8 cellular contexts compared by ENCODE assay signal in genomic region chr17:37405955-37406634, GRCh38. TPM values are rescaled to one million over a fixed set of nuclear protein-coding genes. Genes with fewer than 3 reads are reported as not detected.
DNase-seq lines count a peak whose midpoint lies in the region; ATAC-seq, FAIRE-seq and TF ChIP-seq lines count a peak whose summit lies in the region.

No MANE protein-coding gene starts in this region.

- no peaks in the 10 kb centered on the region for H3K27me3 Mint-ChIP-seq in CD14-positive monocyte (ENCODE audit: low read depth in 3 of 3)

- TF ChIP-seq CTCF in CD14-positive monocyte (IDR thresholded peaks at IDR 0.05) (no peak), brain microvascular endothelial cell (IDR thresholded peaks at IDR 0.05; ENCODE audit: low read depth, low read length, missing control alignments) (no peak), lung (IDR thresholded peaks at IDR 0.05; ENCODE audit: control extremely low read depth, extremely low read depth) (no peak), vagina (IDR thresholded peaks at IDR 0.05) (no peak)

- H3K4me1 Mint-ChIP-seq in CD14-positive monocyte, result peaks cover 29% of the 10 kb centered on the region

- H3K36me3 Mint-ChIP-seq in CD14-positive monocyte, result peaks cover 2 to 8% of the 10 kb centered on the region in 2 donors

- DNase-seq in CD14-positive monocyte (ENCODE audit: low spot score) (no peak), brain microvascular endothelial cell (no peak), lung (ENCODE audit: low spot score) (no peak), vagina (ENCODE audit: extremely low spot score in 2 of 2) (no peak), kidney glomerular epithelial cell (lab: John Stamatoyannopoulos, UW) (no peak), RCC 7860 (ENCODE audit: low spot score) (no peak)

- H3K36me3 ChIP-seq in KOPT-K1 (ENCODE audit: insufficient read depth, low read length) (peaks cover 17% of the 10 kb centered on the region), brain microvascular endothelial cell (replicated peaks) (no peaks in the 10 kb centered on the region), lung (ENCODE audit: control insufficient read depth in 2 of 2, insufficient read depth in 2 of 2, low read length in 2 of 2) (peaks cover 0 to 1% of the 10 kb centered on the region in 2 donors), vagina (no peaks in the 10 kb centered on the region)

- H3K27ac ChIP-seq in KOPT-K1 (ENCODE audit: low read depth, low read length, poor library complexity, severe bottlenecking) (peak overlapping the region; percentile 96), brain microvascular endothelial cell (peak overlapping the region; percentile 82), lung (ENCODE audit: low read depth in 1 of 2, low read length in 1 of 2) (peak overlapping the region; percentile 93 to 97), vagina (peak overlapping the region; percentile 79)

- WGBS in lung, 2 donors, result 1% methylated on average over 21 of the region's 21 CpGs

- intact Hi-C loops in CD14-positive monocyte (cut with micrococcal nuclease), result loop anchor here in 1 of 2 donors (5.0 kb wide), 1 partner anchor 49 kb away; no protein-coding TSS in a partner anchor
- intact Hi-C loops in vagina (cut with DNase I), result no loop called here

- H3K4me1 ChIP-seq in lung (ENCODE audit: control insufficient read depth in 2 of 2, insufficient read depth in 2 of 2, low read length in 2 of 2) (peaks cover 3 to 7% of the 10 kb centered on the region in 2 donors), vagina (peaks cover 30% of the 10 kb centered on the region)

- peak; percentile 22 for ATAC-seq in GM19463 (IDR thresholded peaks at IDR 0.05; ENCODE audit: unreplicated experiment)
- ATAC-seq in lung (ENCODE audit: insufficient read depth, low FRiP score), result peak; percentile 20

- H3K27ac Mint-ChIP-seq in CD14-positive monocyte, result peak overlapping the region; percentile 82 to 96 (median 91)

- no peaks in the 10 kb centered on the region for H3K9me3 ChIP-seq in KOPT-K1 (ENCODE audit: insufficient read depth, low read length, poor library complexity, severe bottlenecking)
- no peaks in the 10 kb centered on the region for H3K9me3 ChIP-seq in lung (ENCODE audit: control insufficient read depth in 2 of 2, insufficient read depth in 1 of 2, low read length in 1 of 2)
- no peaks in the 10 kb centered on the region for H3K9me3 ChIP-seq in vagina

- no peak for FAIRE-seq in RCC 7860 (lab: Jason Lieb, UNC)

- H3K27me3 ChIP-seq in brain microvascular endothelial cell (replicated peaks) (no peaks in the 10 kb centered on the region), lung (ENCODE audit: control insufficient read depth, insufficient read depth) (no peaks in the 10 kb centered on the region), vagina (no peaks in the 10 kb centered on the region)

- in situ Hi-C loops in brain microvascular endothelial cell (cut with HindIII; ENCODE audit: low pct_ligation_motif_present, low sequenced_read_pairs), result no loop called here

- peak overlapping the region; percentile 98 to 99 for H3K4me3 Mint-ChIP-seq in CD14-positive monocyte

- H3K9me3 Mint-ChIP-seq in CD14-positive monocyte, result peaks cover 0 to 1% (median 0%) of the 10 kb centered on the region in 7 donors

- H3K4me3 ChIP-seq in brain microvascular endothelial cell (ENCODE audit: low read depth, low read length) (peak overlapping the region; percentile 86), lung (peak overlapping the region; percentile 91), vagina (peak overlapping the region; percentile 62 to 95)

- TF ChIP-seq POLR2A in vagina (IDR thresholded peaks at IDR 0.05), result no peak

RNA-seq across cellular contexts. Expression of gene ACACA, which starts 0.5 kb away (rescaled TPM):
- polyA plus RNA-seq in CD14-positive monocyte (1 to 10 TPM; 3.5 to 4.6 TPM), lung (10 to 100 TPM; 26.0 to 26.6 TPM)
- total RNA-seq in lung (100 to 1,000 TPM in 1 of 2 donors, 10 to 100 TPM in 1; 84.6 to 111 TPM), vagina (44.7 TPM)

RNA-seq across cellular contexts. Expression of gene TADA2A, which starts 0.6 kb away (rescaled TPM):
- 1 to 10 TPM; 2.9 to 4.3 TPM for polyA plus RNA-seq in CD14-positive monocyte
- total RNA-seq in lung, result 10 to 100 TPM; 24.7 to 28.6 TPM
- 1 to 10 TPM; 7.4 to 9.2 TPM for polyA plus RNA-seq in lung
- total RNA-seq in vagina, result 44.2 TPM

RNA-seq across cellular contexts. Expression of gene C17orf78, which starts 30.3 kb away (rescaled TPM):
- not detected for polyA plus RNA-seq in CD14-positive monocyte
- not detected for total RNA-seq in lung
- polyA plus RNA-seq in lung, result not detected
- not detected for total RNA-seq in vagina
